In the genomic region with DNA sequence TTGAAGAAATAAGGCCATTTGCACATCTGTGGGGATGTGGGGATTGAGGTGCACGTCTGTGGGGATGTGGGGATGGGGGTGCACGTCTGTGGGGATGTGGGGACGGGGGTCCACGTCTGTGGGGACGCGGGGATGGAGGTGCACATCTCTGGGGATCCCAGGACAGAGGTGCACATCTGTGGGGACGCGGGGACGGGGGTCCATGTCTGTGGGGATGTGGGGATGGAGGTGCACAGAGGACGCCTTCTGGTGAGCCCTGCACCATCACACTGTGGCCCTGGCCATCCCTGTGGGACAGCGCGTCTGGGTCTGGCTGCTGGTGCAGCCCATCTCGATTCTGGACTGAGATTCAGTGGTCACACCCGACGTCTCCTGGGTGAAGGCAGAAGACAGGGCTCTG, we compare ENCODE assay signal across 15 cellular contexts.
"Had no signal": no experiment of that assay in that cellular context is flagged by ENCODE, and none has a peak within 500 bp of the region (broad histone marks: within the 10 kb centered on the region; RNA-seq: fewer than 3 reads in every experiment).

No MANE protein-coding gene starts in this region.

- H3K27ac ChIP-seq: ascending aorta, left lung had no signal

- H3K27ac Mint-ChIP-seq: activated B cell treated with CpG ODN at 0.5 μM for 24 hours; activated T-helper 1 cell treated with anti-CD3 and anti-CD28 coated beads, Interleukin-12 subunit alpha, Interleukin-12 subunit beta, Interleukin-2, Interleukin-4 antibody, amounts not matched to agents 30 ng/mL and 10 ng/mL and 1 ng/mL, durations not matched to agents 14 hours and 24 hours and 36 hours; T-helper 1 cell treated with Interleukin-12 subunit alpha and Interleukin-12 subunit beta and Interleukin-4 antibody, amounts not matched to agents 30 μg/mL and 1 μg/mL, for 36 hours had no signal

- H3K36me3 ChIP-seq: ascending aorta had no signal

- H3K27me3 ChIP-seq: ascending aorta, left lung had no signal

- H3K4me3 ChIP-seq: ascending aorta, left lung had no signal

- H3K4me3 Mint-ChIP-seq: activated B cell treated with CpG ODN at 0.5 μM for 24 hours; activated T-helper 1 cell treated with anti-CD3 and anti-CD28 coated beads, Interleukin-12 subunit alpha, Interleukin-12 subunit beta, Interleukin-2, Interleukin-4 antibody, amounts not matched to agents 30 ng/mL and 10 ng/mL and 1 ng/mL, durations not matched to agents 14 hours and 24 hours and 36 hours; T-helper 1 cell treated with Interleukin-12 subunit alpha and Interleukin-12 subunit beta and Interleukin-4 antibody, amounts not matched to agents 30 μg/mL and 1 μg/mL, for 36 hours had no signal

- ATAC-seq: left lung, right cardiac atrium had no signal

- H3K9me3 Mint-ChIP-seq: activated B cell treated with CpG ODN at 0.5 μM for 24 hours; activated T-helper 1 cell treated with anti-CD3 and anti-CD28 coated beads, Interleukin-12 subunit alpha, Interleukin-12 subunit beta, Interleukin-2, Interleukin-4 antibody, amounts not matched to agents 30 ng/mL and 10 ng/mL and 1 ng/mL, durations not matched to agents 14 hours and 24 hours and 36 hours; T-helper 1 cell treated with Interleukin-12 subunit alpha and Interleukin-12 subunit beta and Interleukin-4 antibody, amounts not matched to agents 30 μg/mL and 1 μg/mL, for 36 hours had no signal

- DNase-seq: activated B cell treated with CpG ODN at 0.5 μM for 24 hours; activated CD4-positive, alpha-beta T cell treated with anti-CD3 and anti-CD28 coated beads, Interleukin-2, amount 50 U/mL, for 4 hours; activated naive CD4-positive, alpha-beta T cell; foreskin melanocyte; head of caudate nucleus; SK-N-SH; stimulated activated CD4-positive, alpha-beta T cell treated with anti-CD3 and anti-CD28 coated beads, Interleukin-2, amount 100 ng/mL, for 24 hours; stimulated activated naive CD4-positive, alpha-beta T cell; substantia nigra; trophoblast cell had no signal

- H3K9me3 ChIP-seq: ascending aorta, left lung, SK-N-SH had no signal

- H3K27me3 Mint-ChIP-seq: activated B cell treated with CpG ODN at 0.5 μM for 24 hours had no signal

- H3K4me1 ChIP-seq: ascending aorta had no signal
